8 cellular contexts compared by ENCODE assay signal in the genomic region with DNA sequence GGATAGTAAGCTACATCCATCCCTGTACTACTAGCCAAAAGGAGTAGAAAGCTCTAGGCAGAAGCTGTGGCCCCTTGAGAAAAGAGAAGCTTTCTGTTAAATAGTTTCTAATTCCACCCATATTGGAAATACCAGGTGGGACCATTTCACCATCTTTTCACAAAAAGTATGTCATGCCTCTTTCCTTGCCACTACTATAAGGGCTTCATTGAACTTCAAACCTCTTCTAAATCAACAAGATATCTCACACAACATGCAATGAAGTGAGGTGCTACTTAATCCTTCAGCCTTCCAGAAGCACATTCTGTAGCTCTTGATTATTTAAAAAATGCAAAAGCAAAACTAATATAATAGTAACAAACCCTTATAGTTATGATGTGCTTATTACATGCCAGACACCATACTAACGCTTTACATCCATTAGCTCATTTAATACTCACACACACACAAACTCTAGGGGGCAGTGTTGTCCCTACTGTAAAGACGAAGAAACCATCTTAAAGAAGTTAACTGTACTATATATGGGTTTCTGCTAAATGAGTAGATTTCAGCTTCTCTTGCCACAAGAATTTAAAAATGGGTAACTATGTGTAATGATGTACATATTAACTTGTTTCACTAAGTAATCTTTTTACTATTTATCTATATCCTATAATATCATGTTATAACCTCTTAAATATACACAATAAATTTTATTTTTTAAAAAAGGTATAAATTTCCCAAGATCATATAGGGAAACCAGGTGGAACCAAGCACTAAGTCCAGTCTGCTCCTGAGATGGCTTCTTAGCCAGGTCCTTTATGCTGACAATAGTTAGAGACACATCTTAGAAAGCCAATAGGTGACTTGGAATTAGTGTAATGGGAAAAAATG.
A peak's percentile ranks its signal among the peaks of the same experiment; 100 is the strongest.
DNase-seq lines count a peak whose midpoint lies in the region; ATAC-seq lines count a peak whose summit lies in the region.

No MANE protein-coding gene starts in this region.

- H3K27me3 ChIP-seq in trophoblast cell (ENCODE audit: insufficient read depth, low read length), result no peaks in the 10 kb centered on the region

- H3K9me3 Mint-ChIP-seq in activated CD4-positive, alpha-beta memory T cell treated with anti-CD3 and anti-CD28 coated beads, Interleukin-2, amount 10 ng/mL, durations not matched to agents 7 days and 5 days, result no peaks in the 10 kb centered on the region

- H3K36me3 ChIP-seq in trophoblast cell (ENCODE audit: control insufficient read depth in 1 of 2, insufficient read depth in 2 of 2, low read length in 2 of 2), result no peaks in the 10 kb centered on the region

- ATAC-seq in GM19395 (IDR thresholded peaks at IDR 0.05; ENCODE audit: unreplicated experiment) (peak; percentile 97), HG03442 (IDR thresholded peaks at IDR 0.05; ENCODE audit: unreplicated experiment) (peak; percentile 95)

- no peak overlapping the region for H3K9ac ChIP-seq in trophoblast cell (ENCODE audit: low read length)

- H3K18ac ChIP-seq in trophoblast cell (ENCODE audit: low read length), result no peak overlapping the region

- no peak overlapping the region for H2BK120ac ChIP-seq in trophoblast cell (ENCODE audit: insufficient read depth, low read length, poor library complexity)

- H3K79me2 ChIP-seq in trophoblast cell (ENCODE audit: control insufficient read depth, insufficient read depth, low read length, poor library complexity), result no peaks in the 10 kb centered on the region

- no peak overlapping the region for H2BK5ac ChIP-seq in trophoblast cell (ENCODE audit: low read depth, low read length, poor library complexity)

- H3K4me3 Mint-ChIP-seq in activated CD4-positive, alpha-beta memory T cell treated with anti-CD3 and anti-CD28 coated beads, Interleukin-2, amount 10 ng/mL, durations not matched to agents 7 days and 5 days, result no peak overlapping the region

- H3K27ac Mint-ChIP-seq in activated CD4-positive, alpha-beta memory T cell treated with anti-CD3 and anti-CD28 coated beads, Interleukin-2, amount 10 ng/mL, durations not matched to agents 7 days and 5 days, result no peak overlapping the region

- no peak overlapping the region for H3K4me3 ChIP-seq in trophoblast cell (ENCODE audit: low read depth, low read length)

- H2AK5ac ChIP-seq in trophoblast cell (ENCODE audit: low read length), result no peak overlapping the region

- H3K79me1 ChIP-seq in trophoblast cell (ENCODE audit: low read length), result no peaks in the 10 kb centered on the region

- no peak overlapping the region for H4K12ac ChIP-seq in trophoblast cell (ENCODE audit: low read depth, low read length)

- CTCF ChIA-PET in activated CD4-positive, alpha-beta memory T cell treated with anti-CD3 and anti-CD28 coated beads, Interleukin-2, amount 10 ng/mL, durations not matched to agents 7 days and 5 days (lab: Charles Lee), result interaction anchor here (0.6 to 5.5 kb wide), 31 partner anchors 8 to 714 kb away, joined by 3 to 96 read pairs (median 4); partner anchors contain the start of genes KLHDC2, LRR1, MGAT2 and RPL36AL

- H3K23ac ChIP-seq in trophoblast cell (ENCODE audit: low read length), result no peak overlapping the region

- no peaks in the 10 kb centered on the region for H3K36me3 Mint-ChIP-seq in activated CD4-positive, alpha-beta memory T cell treated with anti-CD3 and anti-CD28 coated beads, Interleukin-2, amount 10 ng/mL, durations not matched to agents 7 days and 5 days (ENCODE audit: low read depth)

- peak; percentile 47 for DNase-seq in DMS 273 treated with DMSO at 0.1 percent for 48 hours (lab: John Stamatoyannopoulos, UW)
- peak; percentile 78 for DNase-seq in NCI-H748 (lab: John Stamatoyannopoulos, UW; ENCODE audit: unreplicated experiment)
- DNase-seq in activated CD4-positive, alpha-beta memory T cell treated with anti-CD3 and anti-CD28 coated beads, Interleukin-2, amount 10 ng/mL, durations not matched to agents 7 days and 5 days, result peak; percentile 54
- peak; percentile 83 for DNase-seq in fibroblast of peridontal ligament (ENCODE audit: extremely low read depth)
- DNase-seq in trophoblast cell, result peak; percentile 61 to 94
- no peak for DNase-seq in epidermal melanocyte (ENCODE audit: insufficient read length, low spot score)

- no peak overlapping the region for H3K14ac ChIP-seq in trophoblast cell (ENCODE audit: low read length)

- no peak overlapping the region for H4K8ac ChIP-seq in trophoblast cell (ENCODE audit: low read depth, low read length)

- POLR2A ChIA-PET in activated CD4-positive, alpha-beta memory T cell treated with anti-CD3 and anti-CD28 coated beads, Interleukin-2, amount 10 ng/mL, durations not matched to agents 7 days and 5 days (lab: Charles Lee), result interaction anchor here (1.0 to 1.2 kb wide), 2 partner anchors 120 to 125 kb away, joined by 3 to 8 read pairs; partner anchors contain the start of gene RPS29

- H2BK12ac ChIP-seq in trophoblast cell (ENCODE audit: low read length), result no peak overlapping the region

- H3K4ac ChIP-seq in trophoblast cell (ENCODE audit: low read depth, low read length), result no peak overlapping the region

- no peak overlapping the region for H3K4me2 ChIP-seq in trophoblast cell (ENCODE audit: low read length)

- no peaks in the 10 kb centered on the region for H3K9me3 ChIP-seq in trophoblast cell (ENCODE audit: insufficient read depth, low read depth, low read length)

- peaks cover 5% of the 10 kb centered on the region for H3K27me3 Mint-ChIP-seq in activated CD4-positive, alpha-beta memory T cell treated with anti-CD3 and anti-CD28 coated beads, Interleukin-2, amount 10 ng/mL, durations not matched to agents 7 days and 5 days

- H3K4me1 Mint-ChIP-seq in activated CD4-positive, alpha-beta memory T cell treated with anti-CD3 and anti-CD28 coated beads, Interleukin-2, amount 10 ng/mL, durations not matched to agents 7 days and 5 days, result no peaks in the 10 kb centered on the region

- H4K91ac ChIP-seq in trophoblast cell (ENCODE audit: low read depth, low read length), result no peak overlapping the region

- H2AFZ ChIP-seq in trophoblast cell (ENCODE audit: insufficient read depth, low read length, poor library complexity), result no peak overlapping the region

- H3K27ac ChIP-seq in trophoblast cell (ENCODE audit: low read depth, low read length), result no peak overlapping the region

- no peaks in the 10 kb centered on the region for H3K4me1 ChIP-seq in trophoblast cell (ENCODE audit: control insufficient read depth in 1 of 2, insufficient read depth in 2 of 2, low read length in 2 of 2)

- WGBS in trophoblast cell (ENCODE audit: extremely low coverage, insufficient coverage, insufficient read length), result no CpG with 5 or more reads among the region's 2 CpGs
